Comparison of ENCODE assay signal across 10 cellular contexts in genomic region chr7:134645478-134645877, GRCh38. TPM values are rescaled to one million over a fixed set of nuclear protein-coding genes. Genes with fewer than 3 reads are reported as not detected.
DNase-seq lines count a peak whose midpoint lies in the region; ATAC-seq, FAIRE-seq and TF ChIP-seq lines count a peak whose summit lies in the region.
"Had no signal": no experiment of that assay in that cellular context is flagged by ENCODE, and none has a peak within 500 bp of the region (broad histone marks: within the 10 kb centered on the region; RNA-seq: fewer than 3 reads in every experiment).

No MANE protein-coding gene starts in this region.

- no peak for FAIRE-seq in HepG2 (lab: Jason Lieb, UNC)

- peak overlapping the region; percentile 95 for H2AFZ ChIP-seq in HepG2 (ENCODE audit: low read length)

- no peak for ATAC-seq in HepG2
- ATAC-seq in stimulated activated naive CD8-positive, alpha-beta T cell treated with anti-CD3 and anti-CD28 coated beads, Interleukin-15, Interleukin-2, amounts not matched to agents 100 U/mL and 50 U/mL, for 24 hours = no peak
- no peak for ATAC-seq in HG03442 (IDR thresholded peaks at IDR 0.05; ENCODE audit: unreplicated experiment)

- H3K9ac ChIP-seq in HUES6 (ENCODE audit: low read length) (no peak overlapping the region), HepG2 (ENCODE audit: insufficient read depth, low read depth, low read length) (peak overlapping the region; percentile 85)

- peak overlapping the region; percentile 88 for H3K4me3 ChIP-seq in HUES6 (ENCODE audit: low read depth, low read length)
- H3K4me3 ChIP-seq in brain microvascular endothelial cell (ENCODE audit: low read depth, low read length) = peak overlapping the region; percentile 79
- H3K4me3 ChIP-seq in HepG2 (replicated peaks in 1 of 3; ENCODE audit: insufficient read depth in 1 of 3, low read depth in 2 of 3, low read length in 3 of 3) = peak overlapping the region; percentile 65 to 94 (median 79); a peak in 5 of 6 replicates
- H3K4me3 ChIP-seq in thymus (ENCODE audit: low read length) = peak overlapping the region; percentile 53

- no peak for TF ChIP-seq EP300 in HepG2 (IDR thresholded peaks at IDR 0.05; ENCODE audit: low read depth in 2 of 2, low read length in 2 of 2)
- TF ChIP-seq EP300 in HepG2 (CRISPR knock-in tag; IDR thresholded peaks at IDR 0.05; ENCODE audit: borderline replicate concordance) = no peak

- TF ChIP-seq POLR2A in HepG2 (IDR thresholded peaks at IDR 0.05; ENCODE audit: insufficient read depth in 1 of 2, low read depth in 2 of 2, low read length in 2 of 2) = no peak

- no peak for TF ChIP-seq CTCF in brain microvascular endothelial cell (IDR thresholded peaks at IDR 0.05; ENCODE audit: low read depth, low read length, missing control alignments)
- TF ChIP-seq CTCF in HepG2 (CRISPR knock-in tag; IDR thresholded peaks at IDR 0.05) = no peak

- H3K4me1 ChIP-seq in HUES6 (ENCODE audit: control insufficient read depth, insufficient read depth, low read length) = no peaks in the 10 kb centered on the region; the same call in 1 of the 2 replicates
- H3K4me1 ChIP-seq in HepG2 (ENCODE audit: insufficient read depth, low read length) = peaks cover 13% of the 10 kb centered on the region
- peaks cover 5% of the 10 kb centered on the region for H3K4me1 ChIP-seq in thymus (ENCODE audit: control insufficient read depth, insufficient read depth, low read length)

- in situ Hi-C loops in brain microvascular endothelial cell (cut with HindIII; ENCODE audit: low pct_ligation_motif_present, low sequenced_read_pairs) (no loop called here), HepG2 (cut with HindIII; ENCODE audit: extremely low pct_ligation_motif_present, low pct_unique_long_range_greater_than_20kb) (no loop called here)

- H3K4me2 ChIP-seq in HepG2 (ENCODE audit: low read depth, low read length) = peak overlapping the region; percentile 95

- H3K36me3 ChIP-seq in HUES6 (ENCODE audit: control insufficient read depth, insufficient read depth, low read length) = no peaks in the 10 kb centered on the region
- no peaks in the 10 kb centered on the region for H3K36me3 ChIP-seq in brain microvascular endothelial cell (replicated peaks)
- no peaks in the 10 kb centered on the region for H3K36me3 ChIP-seq in HepG2 (replicated peaks in 1 of 2; ENCODE audit: control insufficient read depth in 1 of 2, insufficient read depth in 2 of 2, low read length in 2 of 2)
- no peaks in the 10 kb centered on the region for H3K36me3 ChIP-seq in thymus (ENCODE audit: control insufficient read depth, insufficient read depth)

- H3K27ac ChIP-seq in HUES6 (ENCODE audit: low read depth, low read length) (no peak overlapping the region), brain microvascular endothelial cell (peak overlapping the region; percentile 76), HepG2 (ENCODE audit: extremely low read length, insufficient read depth, low read length) (no peak overlapping the region), thymus (ENCODE audit: low read depth) (peak overlapping the region; percentile 26)

- H4K20me1 ChIP-seq in HepG2 (ENCODE audit: insufficient read depth, low read length) = no peaks in the 10 kb centered on the region

- no peaks in the 10 kb centered on the region for H3K79me2 ChIP-seq in HepG2 (ENCODE audit: insufficient read depth, low read length)

- 38% methylated on average over 5 of the region's 5 CpGs for WGBS in HepG2 (ENCODE audit: low lambda C conversion rate)
- WGBS in thymus = 88% methylated on average over 5 of the region's 5 CpGs

- H3K27me3 ChIP-seq in HUES6 (ENCODE audit: control insufficient read depth, insufficient read depth, low read length) = no peaks in the 10 kb centered on the region
- no peaks in the 10 kb centered on the region for H3K27me3 ChIP-seq in brain microvascular endothelial cell (replicated peaks)
- no peaks in the 10 kb centered on the region; a peak in 1 of 5 replicates for H3K27me3 ChIP-seq in HepG2 (ENCODE audit: control insufficient read depth in 1 of 2, insufficient read depth in 2 of 2, low read length in 2 of 2)
- H3K27me3 ChIP-seq in thymus (ENCODE audit: control insufficient read depth, insufficient read depth) = no peaks in the 10 kb centered on the region

- BruUV-seq in HepG2 (replicated peaks; lab: Mats Ljungman, UMichigan) = no TSS peak

- H3K9me3 ChIP-seq in HUES6 (ENCODE audit: control insufficient read depth, insufficient read depth, low read depth, low read length) (no peaks in the 10 kb centered on the region), HepG2 (ENCODE audit: low read length) (no peaks in the 10 kb centered on the region), thymus (ENCODE audit: control insufficient read depth) (no peaks in the 10 kb centered on the region)

- CTCF ChIA-PET in HepG2 (lab: Yijun Ruan, JAX; ENCODE audit: low intra/inter-chr PET ratio, low total read pairs) = no interaction called here

- DNase-seq in brain microvascular endothelial cell (no peak), HepG2 (ENCODE audit: low spot score) (no peak), NCI-H524 treated with DMSO at 0.1 percent for 48 hours (lab: John Stamatoyannopoulos, UW) (no peak), Kasumi-1 (lab: John Stamatoyannopoulos, UW) (no peak)
- DNase-seq in stimulated activated naive CD8-positive, alpha-beta T cell treated with anti-CD3 and anti-CD28 coated beads, Interleukin-15, Interleukin-2, amounts not matched to agents 100 U/mL and 50 U/mL, for 24 hours = no peak
- DNase-seq: NCI-H2029 treated with DMSO at 0.1 percent for 48 hours; stimulated activated CD4-positive, alpha-beta T cell treated with anti-CD3 and anti-CD28 coated beads, Interleukin-1b, Interleukin-23, amount 100 ng/mL, for 48 hours had no signal

- intact Hi-C loops in HepG2 (cut with micrococcal nuclease; ENCODE audit: unreplicated experiment) = loop anchor here (5.0 kb wide), 2 partner anchors 57 to 247 kb away; no protein-coding TSS in a partner anchor

- TF ChIP-seq RAD21 in HepG2 (CRISPR knock-in tag; IDR thresholded peaks at IDR 0.05) = no peak

- POLR2A ChIA-PET in HepG2 (lab: Yijun Ruan, JAX) = interaction anchor here (0.7 to 1.4 kb wide), 10 partner anchors 10 to 526 kb away, joined by 3 to 5 read pairs (median 4); partner anchors contain the start of genes AGBL3 and CYREN

TF ChIP-seq in HepG2, 621 proteins besides CTCF, POLR2A, EP300 and RAD21:
- peak; percentile 12; the same call in 1 of the 2 replicates for TF ChIP-seq SAP130 (CRISPR knock-in tag; IDR thresholded peaks at IDR 0.05; ENCODE audit: low read depth)
- no peak for TF ChIP-seq PAXIP1 (CRISPR knock-in tag; conservative IDR thresholded peaks at IDR 0.05)
- TF ChIP-seq ISL2 (CRISPR knock-in tag; IDR thresholded peaks at IDR 0.05) = peak; percentile 13; the same call in 1 of the 2 replicates

RNA-seq across cellular contexts. Expression of gene BPGM, which starts 1.2 kb away (rescaled TPM):
- 7.5 and 10.7 TPM in 2 replicates for total RNA-seq in HepG2 (2016; rRNA removed; fragmentation: Illumina TruSeq; extraction: Trizol)
- 2.2 and 3.2 TPM in 2 replicates for total RNA-seq in HepG2 (2016; cell fraction: cytosol; rRNA removed; fragmentation: Illumina TruSeq; extraction: Trizol; ENCODE audit: low read depth)
- total RNA-seq in HepG2 (2016; cell fraction: insoluble cytoplasmic fraction; rRNA removed; fragmentation: Illumina TruSeq; extraction: Trizol) = 7.6 and 10.7 TPM in 2 replicates
- 7.3 and 7.9 TPM in 2 replicates for total RNA-seq in HepG2 (2016; cell fraction: membrane; rRNA removed; fragmentation: Illumina TruSeq; extraction: Trizol)
- total RNA-seq in HepG2 (2016; cell fraction: nucleus; rRNA removed; fragmentation: Illumina TruSeq; extraction: Trizol) = 3.5 and 4.5 TPM in 2 replicates
- polyA plus RNA-seq in HepG2 (2011; rRNA removed) (3.1 and 4.0 TPM in 2 replicates), thymus (23.1 TPM)
- polyA plus RNA-seq in HepG2 (2011; cell fraction: cytosol; rRNA removed) = 2.3 and 4.0 TPM in 2 replicates
- 1.1 and 2.2 TPM in 2 replicates for polyA plus RNA-seq in HepG2 (2011; cell fraction: nucleus; rRNA removed)
- 3.4 and 4.2 TPM in 2 replicates for polyA plus RNA-seq in HepG2 (2012)
- 1.8 and 2.7 TPM in 2 replicates for polyA plus RNA-seq in HepG2 (2016; cell fraction: cytosol; fragmentation: Illumina TruSeq; extraction: Trizol; ENCODE audit: low read depth)
- 10.6 and 11.1 TPM in 2 replicates for polyA plus RNA-seq in HepG2 (2016; cell fraction: insoluble cytoplasmic fraction; fragmentation: Illumina TruSeq; extraction: Trizol; ENCODE audit: low read depth)
- 7.4 and 7.5 TPM in 2 replicates for polyA plus RNA-seq in HepG2 (2016; cell fraction: membrane; fragmentation: Illumina TruSeq; extraction: Trizol; ENCODE audit: low read depth)
- polyA plus RNA-seq in HepG2 (2016; cell fraction: nucleus; fragmentation: Illumina TruSeq; extraction: Trizol; ENCODE audit: insufficient read depth, low read depth) = 3.8 and 4.5 TPM in 2 replicates
- polyA minus RNA-seq in HepG2 (2011; rRNA and poly(A)+ RNA removed; ENCODE audit: low replicate concordance) = 1.1 and 4.0 TPM in 2 replicates
- polyA minus RNA-seq in HepG2 (2011; cell fraction: cytosol; rRNA and poly(A)+ RNA removed) = 0.88 and 2.1 TPM in 2 replicates
- polyA minus RNA-seq in HepG2 (2011; cell fraction: nucleus; rRNA and poly(A)+ RNA removed) = 2.8 and 5.0 TPM in 2 replicates

Comparison
In these comparisons a context has a peak if more than half of its experiments do, and no peak if none do; other contexts are left out.
1. H3K27ac ChIP-seq: peak in brain microvascular endothelial cell (single experiment) and thymus (single experiment); none in HUES6 (single experiment) and HepG2 (single experiment).
2. Peak in every context shown above with its lines, with median percentiles within 50 percentile points of each other: H3K4me3 ChIP-seq.